Comparison of ENCODE assay signal across 15 cellular contexts in genomic region chr13:37747071-37747612, GRCh38.
DNase-seq lines count a peak whose midpoint lies in the region; ATAC-seq, FAIRE-seq and TF ChIP-seq lines count a peak whose summit lies in the region.
"Had no signal": no experiment of that assay in that cellular context is flagged by ENCODE, and none has a peak within 500 bp of the region (broad histone marks: within the 10 kb centered on the region; RNA-seq: fewer than 3 reads in every experiment).

No MANE protein-coding gene starts in this region.

- H3K36me3 ChIP-seq in HepG2 (replicated peaks in 1 of 2; ENCODE audit: control insufficient read depth in 1 of 2, insufficient read depth in 2 of 2, low read length in 2 of 2) = no peaks in the 10 kb centered on the region
- H3K36me3 ChIP-seq in right lobe of liver = no peaks in the 10 kb centered on the region
- no peaks in the 10 kb centered on the region for H3K36me3 ChIP-seq in fibroblast of lung (ENCODE audit: control insufficient read depth, insufficient read depth, low read length)
- H3K36me3 ChIP-seq: BE2C, SJCRH30 had no signal

- no peak overlapping the region for H3K27ac ChIP-seq in HepG2 (ENCODE audit: extremely low read length, insufficient read depth, low read length)
- no peak overlapping the region for H3K27ac ChIP-seq in right lobe of liver
- no peak overlapping the region for H3K27ac ChIP-seq in fibroblast of lung (ENCODE audit: insufficient read depth, low read length)
- H3K27ac ChIP-seq: SJCRH30 had no signal

- in situ Hi-C loops in HepG2 (cut with HindIII; ENCODE audit: extremely low pct_ligation_motif_present, low pct_unique_long_range_greater_than_20kb) = no loop called here

- BruUV-seq in HepG2 (replicated peaks; lab: Mats Ljungman, UMichigan) = no TSS peak

- no peaks in the 10 kb centered on the region for H3K79me2 ChIP-seq in HepG2 (ENCODE audit: insufficient read depth, low read length)
- H3K79me2 ChIP-seq in fibroblast of lung (ENCODE audit: control insufficient read depth, insufficient read depth, low read length) = no peaks in the 10 kb centered on the region

- no peaks in the 10 kb centered on the region for H3K27me3 ChIP-seq in HepG2 (ENCODE audit: control insufficient read depth in 1 of 2, insufficient read depth in 2 of 2, low read length in 2 of 2)
- H3K27me3 ChIP-seq in right lobe of liver = no peaks in the 10 kb centered on the region
- no peaks in the 10 kb centered on the region for H3K27me3 ChIP-seq in fibroblast of lung (ENCODE audit: control insufficient read depth, insufficient read depth, low read length)
- H3K27me3 ChIP-seq: BE2C, SJCRH30 had no signal

- H3K9ac ChIP-seq in HepG2 (ENCODE audit: insufficient read depth, low read depth, low read length) = no peak overlapping the region
- H3K9ac ChIP-seq in fibroblast of lung (ENCODE audit: insufficient read depth, low read length) = no peak overlapping the region

- TF ChIP-seq EP300 in HepG2 (IDR thresholded peaks at IDR 0.05; ENCODE audit: low read depth in 2 of 2, low read length in 2 of 2) = no peak
- TF ChIP-seq EP300 in HepG2 (CRISPR knock-in tag; IDR thresholded peaks at IDR 0.05; ENCODE audit: borderline replicate concordance) = no peak

- DNase-seq in HepG2 (ENCODE audit: low spot score) (no peak), right lobe of liver (no peak), NCI-H748 treated with DMSO at 0.1 percent for 48 hours (lab: John Stamatoyannopoulos, UW) (peak; percentile 98), fibroblast of lung (ENCODE audit: low read depth in 2 of 2) (peak; percentile 87 to 91), NK-92 (lab: John Stamatoyannopoulos, UW; ENCODE audit: unreplicated experiment) (no peak), anterior cingulate cortex (lab: John Stamatoyannopoulos, UW) (no peak)
- no peak for DNase-seq in stimulated activated CD4-positive, alpha-beta T cell treated with anti-CD3 and anti-CD28 coated beads, Interleukin-15, amount 100 ng/mL, for 24 hours
- DNase-seq: activated CD4-positive, alpha-beta T cell treated with anti-CD3 and anti-CD28 coated beads, Interleukin-2, amount 10 ng/mL, durations not matched to agents 24 days and 14 days; activated naive CD8-positive, alpha-beta T cell treated with anti-CD3 and anti-CD28 coated beads, Interleukin-2, amount 10 ng/mL, durations not matched to agents 7 days and 5 days; BE2C; MM.1S had no signal

- no peak for FAIRE-seq in HepG2 (lab: Jason Lieb, UNC)

- TF ChIP-seq CTCF in HepG2 (CRISPR knock-in tag; IDR thresholded peaks at IDR 0.05) (no peak), right lobe of liver (IDR thresholded peaks at IDR 0.05) (no peak), fibroblast of lung (conservative IDR thresholded peaks at IDR 0.05 in 1 of 2, IDR thresholded peaks at IDR 0.05 in 1 of 2; ENCODE audit: low read depth in 1 of 2, low read length in 2 of 2) (no peak)

- H3K4me2 ChIP-seq in HepG2 (ENCODE audit: low read depth, low read length) (no peak overlapping the region), fibroblast of lung (ENCODE audit: extremely low read depth, insufficient read depth, low read length) (no peak overlapping the region)

- H4K20me1 ChIP-seq in HepG2 (ENCODE audit: insufficient read depth, low read length) (no peaks in the 10 kb centered on the region), fibroblast of lung (ENCODE audit: control insufficient read depth, extremely low read depth, insufficient read depth, low read length) (peaks cover 2% of the 10 kb centered on the region)

- CTCF ChIA-PET in HepG2 (lab: Yijun Ruan, JAX; ENCODE audit: low intra/inter-chr PET ratio, low total read pairs) = no interaction called here

- H3K4me1 ChIP-seq in HepG2 (ENCODE audit: insufficient read depth, low read length) = no peaks in the 10 kb centered on the region
- H3K4me1 ChIP-seq in right lobe of liver = no peaks in the 10 kb centered on the region
- H3K4me1 ChIP-seq in fibroblast of lung (ENCODE audit: control insufficient read depth, extremely low read depth, insufficient read depth, low read length) = no peaks in the 10 kb centered on the region
- H3K4me1 ChIP-seq: BE2C had no signal

- ATAC-seq in HepG2 (no peak), right lobe of liver (no peak), HG03442 (IDR thresholded peaks at IDR 0.05; ENCODE audit: unreplicated experiment) (no peak)
- ATAC-seq: esophagus mucosa, sciatic nerve had no signal

- intact Hi-C loops in HepG2 (cut with micrococcal nuclease; ENCODE audit: unreplicated experiment) (no loop called here), right lobe of liver (cut with DNase I) (no loop called here)

- no peak overlapping the region for H2AFZ ChIP-seq in HepG2 (ENCODE audit: low read length)
- no peak overlapping the region for H2AFZ ChIP-seq in fibroblast of lung (ENCODE audit: low read length)

- H3K4me3 ChIP-seq in HepG2 (replicated peaks in 1 of 3; ENCODE audit: insufficient read depth in 1 of 3, low read depth in 2 of 3, low read length in 3 of 3) (no peak overlapping the region), right lobe of liver (no peak overlapping the region), fibroblast of lung (replicated peaks in 1 of 4; ENCODE audit: control extremely low read depth in 1 of 4, insufficient read depth in 1 of 4, low read depth in 3 of 4, low read length in 4 of 4) (no peak overlapping the region)
- H3K4me3 ChIP-seq: SJCRH30 had no signal

- POLR2A ChIA-PET in HepG2 (lab: Yijun Ruan, JAX) = no interaction called here

- 8% methylated on average over 5 of the region's 5 CpGs for WGBS in HepG2 (ENCODE audit: low lambda C conversion rate)
- WGBS in right lobe of liver (ENCODE audit: insufficient coverage, low coverage, low lambda C conversion rate, missing lambda C conversion rate) = 33% methylated on average over 5 of the region's 5 CpGs

- no peak for TF ChIP-seq RAD21 in HepG2 (CRISPR knock-in tag; IDR thresholded peaks at IDR 0.05)

- H3K9me3 ChIP-seq in HepG2 (ENCODE audit: low read length) (no peaks in the 10 kb centered on the region), right lobe of liver (no peaks in the 10 kb centered on the region), fibroblast of lung (ENCODE audit: control insufficient read depth, insufficient read depth, low read depth, low read length) (no peaks in the 10 kb centered on the region)
- H3K9me3 ChIP-seq: BE2C, SJCRH30 had no signal

- TF ChIP-seq POLR2A in HepG2 (IDR thresholded peaks at IDR 0.05; ENCODE audit: insufficient read depth in 1 of 2, low read depth in 2 of 2, low read length in 2 of 2) (no peak), right lobe of liver (IDR thresholded peaks at IDR 0.05) (no peak)

TF ChIP-seq in HepG2, 621 proteins besides CTCF, POLR2A, EP300 and RAD21:
- TF ChIP-seq CBX5 (CRISPR knock-in tag; IDR thresholded peaks at IDR 0.05; ENCODE audit: borderline replicate concordance) (no peak), CREB1 (IDR thresholded peaks at IDR 0.05) (0 out of 2 replicates have a peak, but pooled peaks have one; percentile 24), CREB1 (CRISPR knock-in tag; IDR thresholded peaks at IDR 0.05) (no peak), ZNF749 (CRISPR knock-in tag; IDR thresholded peaks at IDR 0.05; ENCODE audit: borderline replicate concordance) (no peak), MAFK (conservative IDR thresholded peaks at IDR 0.05 in 1 of 2, IDR thresholded peaks at IDR 0.05 in 1 of 2; ENCODE audit: low read length in 2 of 2) (peak in 1 of 2 experiments; percentile 7; a peak in 1 of 4 replicates)

Comparison
In these comparisons a context has a peak if more than half of its experiments do, and no peak if none do; other contexts are left out.
1. DNase-seq: peak in NCI-H748 treated with DMSO at 0.1 percent for 48 hours (single experiment) and fibroblast of lung (2 of 2); none in HepG2 (single experiment), right lobe of liver (0 of 3), stimulated activated CD4-positive, alpha-beta T cell treated with anti-CD3 and anti-CD28 coated beads, Interleukin-15, amount 100 ng/mL, for 24 hours (single experiment), NK-92 (single experiment) and anterior cingulate cortex (0 of 58).